ENCODE assay signal across 8 cellular contexts in the genomic region with DNA sequence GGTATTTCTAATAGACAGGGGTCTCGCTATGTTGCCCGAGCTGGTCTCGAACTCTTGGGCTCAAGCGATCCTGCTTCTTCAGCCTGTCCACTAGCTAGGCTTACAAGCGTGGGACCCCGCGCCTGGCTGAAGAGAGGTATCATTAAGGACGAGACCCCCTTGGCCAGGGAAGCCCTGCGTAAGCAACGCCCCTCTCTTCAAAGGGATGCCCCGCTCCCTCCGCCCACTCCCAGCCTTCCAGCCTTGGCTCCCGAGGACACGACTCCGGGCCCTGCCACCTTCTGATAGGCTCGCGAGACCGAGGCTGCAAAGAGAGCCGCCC. TPM values are rescaled to one million over a fixed set of nuclear protein-coding genes. Genes with fewer than 3 reads are reported as not detected.
DNase-seq lines count a peak whose midpoint lies in the region; ATAC-seq and TF ChIP-seq lines count a peak whose summit lies in the region.

No MANE protein-coding gene starts in this region.

- H4K20me1 ChIP-seq in SU-DHL-6 (ENCODE audit: low read depth, low read length): no peaks in the 10 kb centered on the region
- H4K20me1 ChIP-seq in fibroblast of lung (ENCODE audit: control insufficient read depth, extremely low read depth, insufficient read depth, low read length): no peaks in the 10 kb centered on the region

- no peak for ATAC-seq in GM18498 (IDR thresholded peaks at IDR 0.05; ENCODE audit: unreplicated experiment)
- no peak for ATAC-seq in HG03135 (IDR thresholded peaks at IDR 0.05; ENCODE audit: unreplicated experiment)

- H3K9me3 ChIP-seq in SU-DHL-6 (ENCODE audit: insufficient read depth, low read length) (no peaks in the 10 kb centered on the region), fibroblast of lung (ENCODE audit: control insufficient read depth, insufficient read depth, low read depth, low read length) (no peaks in the 10 kb centered on the region)

- DNase-seq in AG08396 (ENCODE audit: low spot score) (peak; percentile 96), fibroblast of lung (ENCODE audit: low read depth in 2 of 2) (peak in 1 of 2 donors; percentile 96), retinal pigment epithelial cell (ENCODE audit: low read depth) (no peak), GM10248 (ENCODE audit: extremely low spot score) (no peak)

- H3K27me3 ChIP-seq in SU-DHL-6 (ENCODE audit: low read length) (no peaks in the 10 kb centered on the region), fibroblast of lung (ENCODE audit: control insufficient read depth, insufficient read depth, low read length) (no peaks in the 10 kb centered on the region)

- H3F3A ChIP-seq in SU-DHL-6 (ENCODE audit: insufficient read depth): peaks cover 18% of the 10 kb centered on the region

- TF ChIP-seq CTCF in GM12875 (IDR thresholded peaks at IDR 0.05; ENCODE audit: borderline replicate concordance, insufficient read depth, low read depth, low read length) (no peak), SU-DHL-6 (IDR thresholded peaks at IDR 0.05; ENCODE audit: insufficient read depth, low read length, poor library complexity, severe bottlenecking) (no peak), fibroblast of lung (conservative IDR thresholded peaks at IDR 0.05 in 1 of 2, IDR thresholded peaks at IDR 0.05 in 1 of 2; ENCODE audit: low read depth in 1 of 2, low read length in 2 of 2) (no peak), retinal pigment epithelial cell (conservative IDR thresholded peaks at IDR 0.05; ENCODE audit: low read depth, low read length) (no peak), GM10248 (IDR thresholded peaks at IDR 0.05; ENCODE audit: control extremely low read depth, extremely low read depth, low read depth, missing control alignments) (no peak)

- POLR2A ChIA-PET in GM10248 (lab: Yijun Ruan, JAX): interaction anchor here (0.6 to 1.5 kb wide), 8 partner anchors 10 to 511 kb away, joined by 3 to 7 read pairs (median 4); a partner anchor contains a TSS

- H3K36me3 ChIP-seq in SU-DHL-6 (ENCODE audit: low read length) (peaks cover 4% of the 10 kb centered on the region; the same call in 1 of the 2 replicates), fibroblast of lung (ENCODE audit: control insufficient read depth, insufficient read depth, low read length) (no peaks in the 10 kb centered on the region)

- CTCF ChIA-PET in GM10248 (lab: Yijun Ruan, JAX): interaction anchor here (1.0 kb wide), 1 partner anchor 21 kb away, joined by 3 read pairs; no protein-coding TSS in a partner anchor

- peaks cover 3% of the 10 kb centered on the region for H3K4me1 ChIP-seq in fibroblast of lung (ENCODE audit: control insufficient read depth, extremely low read depth, insufficient read depth, low read length)

- H3K4me2 ChIP-seq in SU-DHL-6 (ENCODE audit: low read depth, low read length, poor library complexity, severe bottlenecking) (peak overlapping the region; percentile 85), fibroblast of lung (ENCODE audit: extremely low read depth, insufficient read depth, low read length) (peak overlapping the region; percentile 68)

- H3K4me3 ChIP-seq in GM12875 (ENCODE audit: low read depth, low read length) (peak overlapping the region; percentile 77), SU-DHL-6 (ENCODE audit: insufficient read depth, low read length, poor library complexity, severe bottlenecking) (peak overlapping the region; percentile 79), fibroblast of lung (replicated peaks in 1 of 4; ENCODE audit: control extremely low read depth in 1 of 4, insufficient read depth in 1 of 4, low read depth in 3 of 4, low read length in 4 of 4) (peak overlapping the region; percentile 48 to 97 (median 86)), retinal pigment epithelial cell (ENCODE audit: low read length) (peak overlapping the region; percentile 98)

- no peak overlapping the region; the same call in 1 of the 2 replicates for H3K27ac ChIP-seq in SU-DHL-6 (ENCODE audit: low read depth, low read length)
- H3K27ac ChIP-seq in fibroblast of lung (ENCODE audit: insufficient read depth, low read length): peak overlapping the region; percentile 89

- peak overlapping the region; percentile 80 for H3K9ac ChIP-seq in SU-DHL-6 (ENCODE audit: low read length)
- H3K9ac ChIP-seq in fibroblast of lung (ENCODE audit: insufficient read depth, low read length): no peak overlapping the region

- no peaks in the 10 kb centered on the region for H3K9me2 ChIP-seq in SU-DHL-6 (replicated peaks; ENCODE audit: insufficient read depth, low read length)

- H3K79me2 ChIP-seq in SU-DHL-6 (ENCODE audit: insufficient read depth, low read length): peaks cover 50% of the 10 kb centered on the region
- H3K79me2 ChIP-seq in fibroblast of lung (ENCODE audit: control insufficient read depth, insufficient read depth, low read length): peaks cover 44% of the 10 kb centered on the region

- H2AFZ ChIP-seq in SU-DHL-6 (ENCODE audit: low read depth, low read length, severe bottlenecking) (peak overlapping the region; percentile 83), fibroblast of lung (ENCODE audit: low read length) (peak overlapping the region; percentile 86)

RNA-seq across cellular contexts. Expression of a gene that starts 0.2 kb away (rescaled TPM):
- total RNA-seq in fibroblast of lung: 13.6 and 17.5 TPM in 2 replicates
- 9.6 and 10.4 TPM in 2 replicates for polyA plus RNA-seq in fibroblast of lung
- polyA plus RNA-seq in fibroblast of lung (2012): 7.8 and 8.0 TPM in 2 replicates
- polyA minus RNA-seq in fibroblast of lung (ENCODE audit: low replicate concordance): 5.1 and 15.3 TPM in 2 replicates

RNA-seq across cellular contexts. Expression of a gene that starts 4.2 kb away (rescaled TPM):
- total RNA-seq in fibroblast of lung: 20.1 and 22.1 TPM in 2 replicates
- polyA plus RNA-seq in fibroblast of lung: 9.1 and 9.5 TPM in 2 replicates
- 10.2 and 10.3 TPM in 2 replicates for polyA plus RNA-seq in fibroblast of lung (2012)
- 3.8 TPM in 2 replicates for polyA minus RNA-seq in fibroblast of lung (ENCODE audit: low replicate concordance)

RNA-seq across cellular contexts. Expression of a gene that starts 31.6 kb away (rescaled TPM):
- 2.3 and 4.8 TPM in 2 replicates for total RNA-seq in fibroblast of lung
- polyA plus RNA-seq in fibroblast of lung: 5.5 and 8.7 TPM in 2 replicates
- polyA plus RNA-seq in fibroblast of lung (2012): 3.8 and 6.3 TPM in 2 replicates
- 2.7 and 15.4 TPM in 2 replicates for polyA minus RNA-seq in fibroblast of lung (ENCODE audit: low replicate concordance)

RNA-seq across cellular contexts. Expression of a gene that starts 38.3 kb away (rescaled TPM):
- total RNA-seq in fibroblast of lung: 269 and 296 TPM in 2 replicates
- polyA plus RNA-seq in fibroblast of lung: 2,326 and 2,573 TPM in 2 replicates
- polyA plus RNA-seq in fibroblast of lung (2012): 1,014 and 1,076 TPM in 2 replicates
- 47.8 and 72.0 TPM in 2 replicates for polyA minus RNA-seq in fibroblast of lung (ENCODE audit: low replicate concordance)

RNA-seq across cellular contexts. Expression of a gene that starts 47.7 kb away (rescaled TPM):
- total RNA-seq in fibroblast of lung: 8.2 and 9.7 TPM in 2 replicates
- 8.8 and 9.0 TPM in 2 replicates for polyA plus RNA-seq in fibroblast of lung
- polyA plus RNA-seq in fibroblast of lung (2012): 5.3 TPM in 2 replicates
- polyA minus RNA-seq in fibroblast of lung (ENCODE audit: low replicate concordance): 0.98 and 2.0 TPM in 2 replicates
